ENCODE assay signal across 24 cellular contexts in genomic region chr17:44602390-44602789, GRCh38. TPM values are rescaled to one million over a fixed set of nuclear protein-coding genes. Genes with fewer than 3 reads are reported as not detected.
DNase-seq lines count a peak whose midpoint lies in the region; ATAC-seq, FAIRE-seq and TF ChIP-seq lines count a peak whose summit lies in the region.
"Had no signal": no experiment of that assay in that cellular context is flagged by ENCODE, and none has a peak within 500 bp of the region (broad histone marks: within the 10 kb centered on the region; RNA-seq: fewer than 3 reads in every experiment).

No MANE protein-coding gene starts in this region.

- no peaks in the 10 kb centered on the region for H3K36me3 Mint-ChIP-seq in mesothelial cell of epicardium
- H3K36me3 Mint-ChIP-seq: activated CD4-positive, alpha-beta memory T cell treated with anti-CD3 and anti-CD28 coated beads for 36 hours had no signal

- H3K4me3 ChIP-seq in HepG2 (replicated peaks in 1 of 3; ENCODE audit: insufficient read depth in 1 of 3, low read depth in 2 of 3, low read length in 3 of 3) (no peak overlapping the region), right lobe of liver (no peak overlapping the region)
- H3K4me3 ChIP-seq: adrenal gland, lung had no signal

- peaks cover 52% of the 10 kb centered on the region for H3K4me1 Mint-ChIP-seq in mesothelial cell of epicardium
- H3K4me1 Mint-ChIP-seq: CD8-positive, alpha-beta memory T cell had no signal

- in situ Hi-C loops in HepG2 (cut with HindIII; ENCODE audit: extremely low pct_ligation_motif_present, low pct_unique_long_range_greater_than_20kb) = no loop called here

- POLR2A ChIA-PET in HepG2 (lab: Yijun Ruan, JAX) = no interaction called here

- TF ChIP-seq POLR2A in HepG2 (IDR thresholded peaks at IDR 0.05; ENCODE audit: insufficient read depth in 1 of 2, low read depth in 2 of 2, low read length in 2 of 2) (no peak), right lobe of liver (IDR thresholded peaks at IDR 0.05) (no peak)

- no peak overlapping the region for H3K4me2 ChIP-seq in HepG2 (ENCODE audit: low read depth, low read length)

- H3K9me3 ChIP-seq in HepG2 (ENCODE audit: low read length) = no peaks in the 10 kb centered on the region
- no peaks in the 10 kb centered on the region for H3K9me3 ChIP-seq in right lobe of liver
- H3K9me3 ChIP-seq: adrenal gland had no signal

- TF ChIP-seq EP300 in HepG2 (IDR thresholded peaks at IDR 0.05; ENCODE audit: low read depth in 2 of 2, low read length in 2 of 2) (no peak), HepG2 (CRISPR knock-in tag; IDR thresholded peaks at IDR 0.05; ENCODE audit: borderline replicate concordance) (no peak)

- H3K4me1 ChIP-seq in HepG2 (ENCODE audit: insufficient read depth, low read length) = no peaks in the 10 kb centered on the region
- no peaks in the 10 kb centered on the region for H3K4me1 ChIP-seq in right lobe of liver

- H3K27me3 ChIP-seq in HepG2 (ENCODE audit: control insufficient read depth in 1 of 2, insufficient read depth in 2 of 2, low read length in 2 of 2) (peaks cover 5 to 23% of the 10 kb centered on the region in 2 experiments; a peak in 4 of 5 replicates), right lobe of liver (no peaks in the 10 kb centered on the region)
- H3K27me3 ChIP-seq: adrenal gland had no signal

- H3K4me3 Mint-ChIP-seq in mesothelial cell of epicardium = no peak overlapping the region
- H3K4me3 Mint-ChIP-seq: activated CD4-positive, alpha-beta memory T cell treated with anti-CD3 and anti-CD28 coated beads for 36 hours; CD8-positive, alpha-beta memory T cell; T-helper 2 cell treated with Interferon-gamma antibody and Interleukin-4, amounts not matched to agents 5 μg/mL and 100 μg/mL, for 36 hours had no signal

- ATAC-seq in HepG2 = no peak
- ATAC-seq in right lobe of liver = no peak

- no peaks in the 10 kb centered on the region for H4K20me1 ChIP-seq in HepG2 (ENCODE audit: insufficient read depth, low read length)

- intact Hi-C loops in HepG2 (cut with micrococcal nuclease; ENCODE audit: unreplicated experiment) = no loop called here
- intact Hi-C loops in right lobe of liver (cut with DNase I) = no loop called here

- TF ChIP-seq CTCF in HepG2 (CRISPR knock-in tag; IDR thresholded peaks at IDR 0.05) (no peak), right lobe of liver (IDR thresholded peaks at IDR 0.05) (no peak), mesothelial cell of epicardium (IDR thresholded peaks at IDR 0.05; ENCODE audit: unreplicated experiment) (no peak)

- no peaks in the 10 kb centered on the region for H3K27me3 Mint-ChIP-seq in mesothelial cell of epicardium (ENCODE audit: low read depth)

- no peaks in the 10 kb centered on the region for H3K79me2 ChIP-seq in HepG2 (ENCODE audit: insufficient read depth, low read length)

- no peaks in the 10 kb centered on the region for H3K9me3 Mint-ChIP-seq in mesothelial cell of epicardium
- H3K9me3 Mint-ChIP-seq: activated CD4-positive, alpha-beta memory T cell treated with anti-CD3 and anti-CD28 coated beads for 36 hours; T-helper 2 cell treated with Interferon-gamma antibody and Interleukin-4, amounts not matched to agents 5 μg/mL and 100 μg/mL, for 36 hours had no signal

- H2AFZ ChIP-seq in HepG2 (ENCODE audit: low read length) = no peak overlapping the region

- no TSS peak for BruUV-seq in HepG2 (replicated peaks; lab: Mats Ljungman, UMichigan)

- DNase-seq in DMS79 treated with DMSO at 0.1 percent for 48 hours (lab: John Stamatoyannopoulos, UW) (peak; percentile 20), DMS79 (lab: John Stamatoyannopoulos, UW) (no peak), HepG2 (ENCODE audit: low spot score) (no peak), right lobe of liver (no peak), mesothelial cell of epicardium (ENCODE audit: low spot score in 2 of 2, unreplicated experiment in 2 of 2) (peak in 1 of 2 experiments; percentile 48), GM19240 (ENCODE audit: insufficient read length, low spot score) (no peak), SHP77 treated with DMSO at 0.1 percent for 48 hours (lab: John Stamatoyannopoulos, UW) (no peak), NCI-H2107 treated with DMSO at 0.1 percent for 48 hours (lab: John Stamatoyannopoulos, UW; ENCODE audit: unreplicated experiment) (no peak)
- DNase-seq: 8988T; activated CD4-positive, alpha-beta memory T cell treated with anti-CD3 and anti-CD28 coated beads for 36 hours; activated gamma-delta T cell; adrenal gland; CD8-positive, alpha-beta memory T cell; Karpas-422; NCI-H226; occipital lobe; retina; stimulated activated CD4-positive, alpha-beta T cell treated with anti-CD3 and anti-CD28 coated beads, Interleukin-2, amount 100 ng/mL, for 48 hours; stimulated activated naive CD4-positive, alpha-beta T cell; WERI-Rb-1 had no signal

- peak overlapping the region; percentile 54 for H3K27ac Mint-ChIP-seq in mesothelial cell of epicardium
- H3K27ac Mint-ChIP-seq: activated CD4-positive, alpha-beta memory T cell treated with anti-CD3 and anti-CD28 coated beads for 36 hours; CD8-positive, alpha-beta memory T cell; T-helper 2 cell treated with Interferon-gamma antibody and Interleukin-4, amounts not matched to agents 5 μg/mL and 100 μg/mL, for 36 hours had no signal

- CTCF ChIA-PET in HepG2 (lab: Yijun Ruan, JAX; ENCODE audit: low intra/inter-chr PET ratio, low total read pairs) = no interaction called here

- FAIRE-seq in HepG2 (lab: Jason Lieb, UNC) = no peak
- FAIRE-seq: GM12892 had no signal

- H3K36me3 ChIP-seq in HepG2 (replicated peaks in 1 of 2; ENCODE audit: control insufficient read depth in 1 of 2, insufficient read depth in 2 of 2, low read length in 2 of 2) (no peaks in the 10 kb centered on the region), right lobe of liver (no peaks in the 10 kb centered on the region)
- H3K36me3 ChIP-seq: adrenal gland, WERI-Rb-1 had no signal

- WGBS in HepG2 (ENCODE audit: low lambda C conversion rate) = 16% methylated on average over 6 of the region's 6 CpGs
- WGBS in right lobe of liver (ENCODE audit: insufficient coverage, low coverage, low lambda C conversion rate, missing lambda C conversion rate) = 31% methylated on average over 6 of the region's 6 CpGs

- no peak for TF ChIP-seq RAD21 in HepG2 (CRISPR knock-in tag; IDR thresholded peaks at IDR 0.05)

- no peak overlapping the region for H3K9ac ChIP-seq in HepG2 (ENCODE audit: insufficient read depth, low read depth, low read length)

- H3K27ac ChIP-seq in HepG2 (ENCODE audit: extremely low read length, insufficient read depth, low read length) (no peak overlapping the region), right lobe of liver (no peak overlapping the region)
- H3K27ac ChIP-seq: adrenal gland, WERI-Rb-1 had no signal

RNA-seq across cellular contexts. Expression of gene FZD2, which starts 45.1 kb away (rescaled TPM):
- total RNA-seq in HepG2 (2016; rRNA removed; fragmentation: Illumina TruSeq; extraction: Trizol) (0.13 TPM in 1 of 2 replicates, not detected in the other), right lobe of liver (under 1 TPM; 0.11 to 0.64 (median 0.28) TPM), mesothelial cell of epicardium (82.1 to 88.3 TPM (median 84.4 TPM) in 3 replicates)
- total RNA-seq in HepG2 (2016; cell fraction: cytosol; rRNA removed; fragmentation: Illumina TruSeq; extraction: Trizol; ENCODE audit: low read depth) = not detected in 2 replicates
- 0.06 TPM in 1 of 2 replicates, not detected in the other for total RNA-seq in HepG2 (2016; cell fraction: insoluble cytoplasmic fraction; rRNA removed; fragmentation: Illumina TruSeq; extraction: Trizol)
- total RNA-seq in HepG2 (2016; cell fraction: membrane; rRNA removed; fragmentation: Illumina TruSeq; extraction: Trizol) = 0.06 TPM in 1 of 2 replicates, not detected in the other
- not detected in 2 replicates for total RNA-seq in HepG2 (2016; cell fraction: nucleus; rRNA removed; fragmentation: Illumina TruSeq; extraction: Trizol)
- 0.07 and 0.10 TPM in 2 replicates for polyA plus RNA-seq in HepG2 (2011; rRNA removed)
- polyA plus RNA-seq in HepG2 (2011; cell fraction: cytosol; rRNA removed) = 0.08 and 0.12 TPM in 2 replicates
- polyA plus RNA-seq in HepG2 (2011; cell fraction: nucleus; rRNA removed) = 0.06 TPM in 1 of 2 replicates, not detected in the other
- polyA plus RNA-seq in HepG2 (2012) = not detected in 2 replicates
- not detected in 2 replicates for polyA plus RNA-seq in HepG2 (2016; cell fraction: cytosol; fragmentation: Illumina TruSeq; extraction: Trizol; ENCODE audit: low read depth)
- polyA plus RNA-seq in HepG2 (2016; cell fraction: insoluble cytoplasmic fraction; fragmentation: Illumina TruSeq; extraction: Trizol; ENCODE audit: low read depth) = not detected in 2 replicates
- not detected in 2 replicates for polyA plus RNA-seq in HepG2 (2016; cell fraction: membrane; fragmentation: Illumina TruSeq; extraction: Trizol; ENCODE audit: low read depth)
- polyA plus RNA-seq in HepG2 (2016; cell fraction: nucleus; fragmentation: Illumina TruSeq; extraction: Trizol; ENCODE audit: insufficient read depth, low read depth) = not detected in 2 replicates
- 0.26 and 17.3 TPM in 2 replicates for polyA minus RNA-seq in HepG2 (2011; rRNA and poly(A)+ RNA removed; ENCODE audit: low replicate concordance)
- 0.35 TPM in 1 of 2 replicates, not detected in the other for polyA minus RNA-seq in HepG2 (2011; cell fraction: cytosol; rRNA and poly(A)+ RNA removed)
- polyA minus RNA-seq in HepG2 (2011; cell fraction: nucleus; rRNA and poly(A)+ RNA removed) = not detected in 2 replicates
- total RNA-seq: activated CD4-positive, alpha-beta memory T cell treated with anti-CD3 and anti-CD28 coated beads for 36 hours had no signal
- polyA plus RNA-seq: CD8-positive, alpha-beta memory T cell had no signal

RNA-seq across cellular contexts. Expression of gene MEIOC, which starts 53.9 kb away (rescaled TPM):
- 0.07 and 0.15 TPM in 2 replicates for total RNA-seq in HepG2 (2016; rRNA removed; fragmentation: Illumina TruSeq; extraction: Trizol)
- 0.10 TPM in 1 of 2 replicates, not detected in the other for total RNA-seq in HepG2 (2016; cell fraction: cytosol; rRNA removed; fragmentation: Illumina TruSeq; extraction: Trizol; ENCODE audit: low read depth)
- total RNA-seq in HepG2 (2016; cell fraction: insoluble cytoplasmic fraction; rRNA removed; fragmentation: Illumina TruSeq; extraction: Trizol) = 0.13 TPM in 1 of 2 replicates, not detected in the other
- not detected in 2 replicates for total RNA-seq in HepG2 (2016; cell fraction: membrane; rRNA removed; fragmentation: Illumina TruSeq; extraction: Trizol)
- not detected in 2 replicates for total RNA-seq in HepG2 (2016; cell fraction: nucleus; rRNA removed; fragmentation: Illumina TruSeq; extraction: Trizol)
- 0.04 TPM in 1 of 2 replicates, not detected in the other for polyA plus RNA-seq in HepG2 (2011; rRNA removed)
- 0.06 and 0.09 TPM in 2 replicates for polyA plus RNA-seq in HepG2 (2011; cell fraction: cytosol; rRNA removed)
- 0.17 and 0.21 TPM in 2 replicates for polyA plus RNA-seq in HepG2 (2011; cell fraction: nucleus; rRNA removed)
- 0.27 and 0.53 TPM in 2 replicates for polyA plus RNA-seq in HepG2 (2012)
- 0.08 and 0.09 TPM in 2 replicates for polyA plus RNA-seq in HepG2 (2016; cell fraction: cytosol; fragmentation: Illumina TruSeq; extraction: Trizol; ENCODE audit: low read depth)
- polyA plus RNA-seq in HepG2 (2016; cell fraction: insoluble cytoplasmic fraction; fragmentation: Illumina TruSeq; extraction: Trizol; ENCODE audit: low read depth) = 0.19 TPM in 1 of 2 replicates, not detected in the other
- polyA plus RNA-seq in HepG2 (2016; cell fraction: membrane; fragmentation: Illumina TruSeq; extraction: Trizol; ENCODE audit: low read depth) = 0.08 and 0.23 TPM in 2 replicates
- 0.19 TPM in 1 of 2 replicates, not detected in the other for polyA plus RNA-seq in HepG2 (2016; cell fraction: nucleus; fragmentation: Illumina TruSeq; extraction: Trizol; ENCODE audit: insufficient read depth, low read depth)
- polyA minus RNA-seq in HepG2 (2011; rRNA and poly(A)+ RNA removed; ENCODE audit: low replicate concordance) = 0.14 TPM in 1 of 2 replicates, not detected in the other
- polyA minus RNA-seq in HepG2 (2011; cell fraction: cytosol; rRNA and poly(A)+ RNA removed) = not detected in 2 replicates
- polyA minus RNA-seq in HepG2 (2011; cell fraction: nucleus; rRNA and poly(A)+ RNA removed) = 0.13 and 0.37 TPM in 2 replicates
- not detected for total RNA-seq in right lobe of liver
- total RNA-seq in mesothelial cell of epicardium = 0.11 to 0.66 TPM (median 0.18 TPM) in 3 replicates
- total RNA-seq: adrenal gland, cardiac septum, lung had no signal

Comparison
In these comparisons a context has a peak if more than half of its experiments do, and no peak if none do; other contexts are left out.
1. RNA of gene FZD2, which starts 45.1 kb away (total RNA-seq): 82.1 to 88.3 TPM in mesothelial cell of epicardium; 0.11 to 0.64 TPM in right lobe of liver and 0.06 to 0.13 TPM in HepG2; every median in the first group is over 10 times any median in the second.